Comparison of ENCODE assay signal across 8 cellular contexts in the genomic region with DNA sequence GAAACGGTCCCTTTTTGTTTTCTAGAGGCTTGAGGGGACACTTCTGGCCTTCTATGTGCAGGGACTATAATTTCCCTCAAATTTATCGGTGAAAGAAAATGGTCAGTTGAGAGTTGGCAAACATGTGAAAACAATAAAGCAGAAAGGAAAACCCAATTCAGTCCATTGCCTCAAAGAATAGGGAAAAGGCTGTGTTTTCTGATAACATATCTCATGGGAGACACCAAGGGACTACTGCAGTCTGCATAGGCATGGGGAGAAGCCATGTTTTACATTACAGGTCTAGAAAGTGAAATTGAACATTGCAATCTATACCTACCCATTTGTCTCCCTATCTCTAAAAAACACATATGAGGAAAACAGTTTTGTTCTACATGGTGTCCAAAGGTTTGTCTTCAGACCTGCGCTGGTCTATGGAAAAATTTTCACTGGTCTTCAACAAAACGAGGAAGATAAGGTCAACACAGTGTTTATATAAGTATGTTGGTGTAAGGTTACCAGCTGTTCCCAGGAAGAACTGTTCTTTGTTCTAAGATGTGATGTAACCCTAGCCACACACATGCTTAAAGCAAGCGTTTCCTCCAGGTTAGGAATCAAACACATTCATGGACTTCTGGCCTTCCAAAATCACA.
DNase-seq lines count a peak whose midpoint lies in the region; ATAC-seq and TF ChIP-seq lines count a peak whose summit lies in the region.

No MANE protein-coding gene starts in this region.

- intact Hi-C loops in left ventricle myocardium inferior (cut with micrococcal nuclease): no loop called here
- intact Hi-C loops in left ventricle myocardium superior (cut with micrococcal nuclease): no loop called here

- no peak for ATAC-seq in left ventricle myocardium superior
- no peak for ATAC-seq in GM19328 (IDR thresholded peaks at IDR 0.05; ENCODE audit: unreplicated experiment)
- ATAC-seq in HG02623 (IDR thresholded peaks at IDR 0.05; ENCODE audit: unreplicated experiment): no peak

- H3K27me3 ChIP-seq in left ventricle myocardium inferior (ENCODE audit: low read depth): no peaks in the 10 kb centered on the region

- TF ChIP-seq CTCF in left ventricle myocardium inferior (IDR thresholded peaks at IDR 0.05; ENCODE audit: borderline replicate concordance): no peak

- H3K36me3 ChIP-seq in left ventricle myocardium inferior: no peaks in the 10 kb centered on the region

- peak overlapping the region; percentile 5 for H3K27ac ChIP-seq in left ventricle myocardium inferior (replicated peaks)

- H3K4me1 ChIP-seq in left ventricle myocardium inferior: peaks cover 25% of the 10 kb centered on the region

- no peak overlapping the region for H3K4me3 ChIP-seq in left ventricle myocardium inferior

- DNase-seq in left ventricle myocardium inferior (no peak), left ventricle myocardium superior (no peak), RPMI7951 (ENCODE audit: low read depth) (peak; percentile 77), fibroblast of the conjunctiva (ENCODE audit: low read depth) (peak; percentile 66), NAMALWA (ENCODE audit: low spot score) (no peak)
- DNase-seq in activated CD8-positive, alpha-beta memory T cell treated with anti-CD3 and anti-CD28 coated beads, Interleukin-2, amount 50 U/mL, for 48 hours: no peak

- H3K9me3 ChIP-seq in left ventricle myocardium inferior (replicated peaks): no peaks in the 10 kb centered on the region

Comparison
In these comparisons a context has a peak if more than half of its experiments do, and no peak if none do; other contexts are left out.
1. DNase-seq: peak in RPMI7951 (single experiment) and fibroblast of the conjunctiva (single experiment); none in left ventricle myocardium inferior (single experiment), left ventricle myocardium superior (single experiment), NAMALWA (single experiment) and activated CD8-positive, alpha-beta memory T cell treated with anti-CD3 and anti-CD28 coated beads, Interleukin-2, amount 50 U/mL, for 48 hours (single experiment).